Comparison of ENCODE assay signal across 13 cellular contexts in the genomic region with DNA sequence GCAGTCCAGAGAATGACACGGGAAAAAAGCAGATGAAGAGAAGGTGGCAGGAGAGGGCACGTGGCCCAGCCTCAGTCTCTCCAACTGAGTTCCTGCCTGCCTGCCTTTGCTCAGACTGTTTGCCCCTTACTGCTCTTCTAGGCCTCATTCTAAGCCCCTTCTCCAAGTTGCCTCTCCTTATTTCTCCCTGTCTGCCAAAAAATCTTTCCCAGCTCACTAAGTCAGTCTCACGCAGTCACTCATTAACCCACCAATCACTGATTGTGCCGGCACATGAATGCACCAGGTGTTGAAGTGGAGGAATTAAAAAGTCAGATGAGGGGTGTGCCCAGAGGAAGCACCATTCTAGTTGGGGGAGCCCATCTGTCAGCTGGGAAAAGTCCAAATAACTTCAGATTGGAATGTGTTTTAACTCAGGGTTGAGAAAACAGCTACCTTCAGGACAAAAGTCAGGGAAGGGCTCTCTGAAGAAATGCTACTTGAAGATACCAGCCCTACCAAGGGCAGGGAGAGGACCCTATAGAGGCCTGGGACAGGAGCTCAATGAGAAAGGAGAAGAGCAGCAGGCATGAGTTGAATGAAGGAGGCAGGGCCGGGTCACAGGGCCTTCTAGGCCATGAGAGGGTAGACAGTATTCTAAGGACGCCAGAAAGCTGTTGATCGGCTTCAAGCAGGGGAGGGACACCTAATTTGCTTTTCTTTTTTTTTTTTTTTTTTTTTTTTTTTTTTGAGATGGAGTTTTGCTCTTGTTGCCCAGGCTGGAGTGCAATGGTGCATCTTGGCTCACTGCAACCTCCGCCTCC. TPM values are rescaled to one million over a fixed set of nuclear protein-coding genes. Genes with fewer than 3 reads are reported as not detected.
DNase-seq lines count a peak whose midpoint lies in the region; ATAC-seq and TF ChIP-seq lines count a peak whose summit lies in the region.
"Had no signal": no experiment of that assay in that cellular context is flagged by ENCODE, and none has a peak within 500 bp of the region (broad histone marks: within the 10 kb centered on the region; RNA-seq: fewer than 3 reads in every experiment).

No MANE protein-coding gene starts in this region.

- peaks cover 94% of the 10 kb centered on the region for H3K4me1 Mint-ChIP-seq in activated T-helper 2 cell treated with anti-CD3 and anti-CD28 coated beads, Interferon-gamma antibody, Interleukin-2, Interleukin-4, amounts not matched to agents 10 μg/mL and 5 μg/mL and 100 μg/mL, durations not matched to agents 14 hours and 24 hours and 36 hours (ENCODE audit: low read depth)
- peaks cover 11% of the 10 kb centered on the region for H3K4me1 Mint-ChIP-seq in MCF 10A (ENCODE audit: insufficient read depth, unreplicated experiment)

- H3K79me1 ChIP-seq in mesenchymal stem cell (replicated peaks; ENCODE audit: low read length, poor library complexity, severe bottlenecking): no peaks in the 10 kb centered on the region

- H3K27ac Mint-ChIP-seq in activated T-helper 2 cell treated with anti-CD3 and anti-CD28 coated beads, Interferon-gamma antibody, Interleukin-2, Interleukin-4, amounts not matched to agents 10 μg/mL and 5 μg/mL and 100 μg/mL, durations not matched to agents 14 hours and 24 hours and 36 hours: peak overlapping the region; percentile 98
- no peak overlapping the region for H3K27ac Mint-ChIP-seq in MCF 10A (ENCODE audit: low read depth, unreplicated experiment)
- H3K27ac Mint-ChIP-seq: nephron progenitor cell had no signal

- TF ChIP-seq POLR2A in tibial nerve (IDR thresholded peaks at IDR 0.05): no peak

- peak overlapping the region; percentile 39 for H2BK15ac ChIP-seq in mesenchymal stem cell (ENCODE audit: low read depth, poor library complexity, severe bottlenecking)

- no peak overlapping the region for H2AFZ ChIP-seq in mesenchymal stem cell (ENCODE audit: low read depth, low read length)
- H2AFZ ChIP-seq: PC-9 had no signal

- H3K4me1 ChIP-seq in right atrium auricular region (peaks cover 0 to 36% of the 10 kb centered on the region in 2 donors), mesenchymal stem cell (ENCODE audit: control insufficient read depth, insufficient read depth, low read depth, low read length) (peaks cover 37% of the 10 kb centered on the region), tibial nerve (peaks cover 0 to 53% (median 18%) of the 10 kb centered on the region in 4 donors)

- H2BK5ac ChIP-seq in mesenchymal stem cell (ENCODE audit: low read depth, low read length, poor library complexity, severe bottlenecking): no peak overlapping the region

- no peak overlapping the region for H4K8ac ChIP-seq in mesenchymal stem cell (ENCODE audit: low read length)

- TF ChIP-seq EP300 in tibial nerve (IDR thresholded peaks at IDR 0.05): no peak

- 96% methylated on average over 4 of the region's 8 CpGs for WGBS in mesenchymal stem cell
- WGBS in tibial nerve, 2 donors: 78 to 84% methylated on average over 8 of the region's 8 CpGs

- DNase-seq in right atrium auricular region (ENCODE audit: low spot score): no peak
- DNase-seq in Right ventricle myocardium superior: no peak
- DNase-seq in activated T-helper 2 cell treated with anti-CD3 and anti-CD28 coated beads, Interferon-gamma antibody, Interleukin-2, Interleukin-4, amounts not matched to agents 10 μg/mL and 5 μg/mL and 100 μg/mL, durations not matched to agents 14 hours and 24 hours and 36 hours (ENCODE audit: low spot score): no peak
- no peak for DNase-seq in mesenchymal stem cell
- no peak for DNase-seq in tibial nerve (ENCODE audit: low spot score in 2 of 2)
- no peak for DNase-seq in MCF 10A (ENCODE audit: unreplicated experiment)
- no peak for DNase-seq in CD1c-positive myeloid dendritic cell (ENCODE audit: extremely low spot score)
- DNase-seq in D341Med (ENCODE audit: low spot score): no peak
- DNase-seq: adrenal gland, AML-193, NCI-H187 treated with DMSO at 0.1 percent for 48 hours, nephron progenitor cell, PC-9 had no signal

- TF ChIP-seq CTCF in right atrium auricular region (IDR thresholded peaks at IDR 0.05) (no peak), tibial nerve (IDR thresholded peaks at IDR 0.05) (no peak), MCF 10A (IDR thresholded peaks at IDR 0.05; ENCODE audit: unreplicated experiment) (no peak)

- peak overlapping the region; percentile 60 for H2AK5ac ChIP-seq in mesenchymal stem cell (ENCODE audit: low read length, severe bottlenecking)

- H3K27ac ChIP-seq in right atrium auricular region (peak overlapping the region; percentile 66 to 70), mesenchymal stem cell (ENCODE audit: low read length, poor library complexity, severe bottlenecking) (no peak overlapping the region), tibial nerve (peak overlapping the region in 3 of 4 donors; percentile 41 to 69 (median 67))
- H3K27ac ChIP-seq: PC-9 had no signal

- no peaks in the 10 kb centered on the region for H3K27me3 Mint-ChIP-seq in activated T-helper 2 cell treated with anti-CD3 and anti-CD28 coated beads, Interferon-gamma antibody, Interleukin-2, Interleukin-4, amounts not matched to agents 10 μg/mL and 5 μg/mL and 100 μg/mL, durations not matched to agents 14 hours and 24 hours and 36 hours (ENCODE audit: low read depth)
- H3K27me3 Mint-ChIP-seq in MCF 10A (ENCODE audit: insufficient read depth, unreplicated experiment): no peaks in the 10 kb centered on the region

- peak overlapping the region; percentile 78 for H3K4me3 Mint-ChIP-seq in activated T-helper 2 cell treated with anti-CD3 and anti-CD28 coated beads, Interferon-gamma antibody, Interleukin-2, Interleukin-4, amounts not matched to agents 10 μg/mL and 5 μg/mL and 100 μg/mL, durations not matched to agents 14 hours and 24 hours and 36 hours (ENCODE audit: low read depth)
- no peak overlapping the region for H3K4me3 Mint-ChIP-seq in MCF 10A (ENCODE audit: unreplicated experiment)
- H3K4me3 Mint-ChIP-seq: nephron progenitor cell had no signal

- ATAC-seq in Right ventricle myocardium superior (ENCODE audit: poor library complexity): no peak

- no peak overlapping the region for H3K9ac ChIP-seq in mesenchymal stem cell (ENCODE audit: low read length)

- no peaks in the 10 kb centered on the region for H3K9me3 ChIP-seq in right atrium auricular region
- no peaks in the 10 kb centered on the region for H3K9me3 ChIP-seq in mesenchymal stem cell (ENCODE audit: control insufficient read depth, low read length)
- H3K9me3 ChIP-seq in tibial nerve: no peaks in the 10 kb centered on the region
- H3K9me3 ChIP-seq: adrenal gland had no signal

- peak overlapping the region; percentile 68 to 92 for H3K18ac ChIP-seq in mesenchymal stem cell (ENCODE audit: low read depth in 1 of 2, low read length in 2 of 2)

- H3K4ac ChIP-seq in mesenchymal stem cell (ENCODE audit: low read depth in 1 of 2, low read length in 2 of 2): peak overlapping the region; percentile 25 to 63

- H3K14ac ChIP-seq in mesenchymal stem cell (ENCODE audit: low read length in 2 of 2): no peak overlapping the region

- peak overlapping the region; percentile 78 to 98 for H2BK12ac ChIP-seq in mesenchymal stem cell (ENCODE audit: low read length in 2 of 2)

- H3K23ac ChIP-seq in mesenchymal stem cell (ENCODE audit: low read length in 2 of 2): no peak overlapping the region

- no peak overlapping the region for H3K4me3 ChIP-seq in right atrium auricular region
- no peak overlapping the region for H3K4me3 ChIP-seq in mesenchymal stem cell (ENCODE audit: insufficient read depth in 1 of 2, low read depth in 1 of 2, low read length in 2 of 2)
- H3K4me3 ChIP-seq in tibial nerve: no peak overlapping the region
- H3K4me3 ChIP-seq: adrenal gland, PC-9 had no signal

- peaks cover 97% of the 10 kb centered on the region for H3K36me3 Mint-ChIP-seq in activated T-helper 2 cell treated with anti-CD3 and anti-CD28 coated beads, Interferon-gamma antibody, Interleukin-2, Interleukin-4, amounts not matched to agents 10 μg/mL and 5 μg/mL and 100 μg/mL, durations not matched to agents 14 hours and 24 hours and 36 hours (ENCODE audit: low read depth)
- H3K36me3 Mint-ChIP-seq in MCF 10A (ENCODE audit: insufficient read depth, unreplicated experiment): no peaks in the 10 kb centered on the region

- intact Hi-C loops in Right ventricle myocardium superior (cut with DNase I) (no loop called here), MCF 10A (cut with micrococcal nuclease) (no loop called here)
- intact Hi-C loops in activated T-helper 2 cell treated with anti-CD3 and anti-CD28 coated beads, Interferon-gamma antibody, Interleukin-2, Interleukin-4, amounts not matched to agents 10 μg/mL and 5 μg/mL and 100 μg/mL, durations not matched to agents 14 hours and 24 hours and 36 hours (cut with micrococcal nuclease): no loop called here

- peaks cover 4% of the 10 kb centered on the region for H3K36me3 ChIP-seq in right atrium auricular region
- no peaks in the 10 kb centered on the region for H3K36me3 ChIP-seq in mesenchymal stem cell (ENCODE audit: control insufficient read depth in 1 of 2, insufficient read depth in 2 of 2, low read depth in 1 of 2, low read length in 2 of 2)
- no peaks in the 10 kb centered on the region for H3K36me3 ChIP-seq in tibial nerve
- H3K36me3 ChIP-seq: adrenal gland had no signal

- peak overlapping the region; percentile 39 for H2BK120ac ChIP-seq in mesenchymal stem cell (ENCODE audit: low read depth, low read length)

- no TSS peak for BruUV-seq in MCF 10A (replicated peaks; lab: Mats Ljungman, UMichigan)

- POLR2A ChIA-PET in MCF 10A (lab: Yijun Ruan, JAX): no interaction called here

- no peak overlapping the region for H3K4me2 ChIP-seq in mesenchymal stem cell (ENCODE audit: low read length, poor library complexity, severe bottlenecking)
- H3K4me2 ChIP-seq: PC-9 had no signal

- CTCF ChIA-PET in MCF 10A (lab: Yijun Ruan, JAX): interaction anchor here (0.5 to 2.8 kb wide), 5 partner anchors 8 to 1834 kb away, joined by 3 to 18 read pairs (median 3); no protein-coding TSS in a partner anchor

- H3K27me3 ChIP-seq in right atrium auricular region: no peaks in the 10 kb centered on the region
- H3K27me3 ChIP-seq in mesenchymal stem cell (ENCODE audit: control insufficient read depth in 1 of 2, insufficient read depth in 1 of 2, low read length in 2 of 2): peaks cover 0 to 14% of the 10 kb centered on the region in 2 experiments
- H3K27me3 ChIP-seq in tibial nerve: no peaks in the 10 kb centered on the region
- H3K27me3 ChIP-seq: adrenal gland had no signal

- H4K91ac ChIP-seq in mesenchymal stem cell (ENCODE audit: low read length): peak overlapping the region; percentile 81

- no peaks in the 10 kb centered on the region for H3K9me3 Mint-ChIP-seq in activated T-helper 2 cell treated with anti-CD3 and anti-CD28 coated beads, Interferon-gamma antibody, Interleukin-2, Interleukin-4, amounts not matched to agents 10 μg/mL and 5 μg/mL and 100 μg/mL, durations not matched to agents 14 hours and 24 hours and 36 hours
- no peaks in the 10 kb centered on the region for H3K9me3 Mint-ChIP-seq in MCF 10A (ENCODE audit: unreplicated experiment)
- H3K9me3 Mint-ChIP-seq: nephron progenitor cell had no signal

RNA-seq across cellular contexts. Expression of a gene that starts 40.9 kb away (rescaled TPM):
- total RNA-seq in right atrium auricular region (100 to 1,000 TPM; 250 to 251 TPM), Right ventricle myocardium superior (124 TPM), tibial nerve (100 to 1,000 TPM; 128 to 254 (median 198) TPM), MCF 10A (2022) (166 and 210 TPM in 2 replicates)
- total RNA-seq in activated T-helper 2 cell treated with anti-CD3 and anti-CD28 coated beads, Interferon-gamma antibody, Interleukin-2, Interleukin-4, amounts not matched to agents 10 μg/mL and 5 μg/mL and 100 μg/mL, durations not matched to agents 14 hours and 24 hours and 36 hours: 246 and 256 TPM in 2 replicates
- 348 TPM for polyA plus RNA-seq in mesenchymal stem cell (2013, experiment 1 of 2)
- 351 TPM for polyA plus RNA-seq in mesenchymal stem cell (2013, experiment 2 of 2)

RNA-seq across cellular contexts. Expression of a gene that starts 50.0 kb away (rescaled TPM):
- total RNA-seq in right atrium auricular region (10 to 100 TPM; 20.9 to 25.4 TPM), Right ventricle myocardium superior (19.7 TPM), tibial nerve (10 to 100 TPM; 16.1 to 42.4 (median 31.9) TPM), MCF 10A (2022) (10.3 and 16.7 TPM in 2 replicates)
- total RNA-seq in activated T-helper 2 cell treated with anti-CD3 and anti-CD28 coated beads, Interferon-gamma antibody, Interleukin-2, Interleukin-4, amounts not matched to agents 10 μg/mL and 5 μg/mL and 100 μg/mL, durations not matched to agents 14 hours and 24 hours and 36 hours: 9.2 and 10.8 TPM in 2 replicates
- polyA plus RNA-seq in mesenchymal stem cell (2013, experiment 1 of 2): 32.7 TPM
- 32.8 TPM for polyA plus RNA-seq in mesenchymal stem cell (2013, experiment 2 of 2)
